Comparison of ENCODE assay signal across 10 cellular contexts in genomic region chr5:135269828-135270545, GRCh38.
DNase-seq lines count a peak whose midpoint lies in the region; ATAC-seq and TF ChIP-seq lines count a peak whose summit lies in the region.
"Had no signal": no experiment of that assay in that cellular context is flagged by ENCODE, and none has a peak within 500 bp of the region (broad histone marks: within the 10 kb centered on the region; RNA-seq: fewer than 3 reads in every experiment).

No MANE protein-coding gene starts in this region.

- POLR2A ChIA-PET in HEK293T (lab: Yijun Ruan, JAX), result interaction anchor here (1.0 kb wide), 1 partner anchor 29 kb away, joined by 3 read pairs; no protein-coding TSS in a partner anchor

- DNase-seq in HEK293T (ENCODE audit: extremely low spot score), result peak; percentile 57
- peak; percentile 68 for DNase-seq in astrocyte of the hippocampus (ENCODE audit: low read depth, low spot score)
- DNase-seq in iris pigment epithelial cell (ENCODE audit: low read depth), result peak; percentile 91
- peak; percentile 88 for DNase-seq in stromal cell of bone marrow (ENCODE audit: low read depth)
- no peak for DNase-seq in iPS-NIHi11 (ENCODE audit: low spot score)
- no peak for DNase-seq in superior temporal gyrus (ENCODE audit: extremely low spot score)
- no peak for DNase-seq in activated CD4-positive, CD25-positive, alpha-beta regulatory T cell treated with anti-CD3 and anti-CD28 coated beads, Interleukin-2, amount 50 U/mL, for 72 hours
- DNase-seq: activated T-cell treated with anti-CD3 and anti-CD28 coated beads, Interleukin-2, amount 50 U/mL, for 72 hours had no signal

- ATAC-seq in HG03521 (IDR thresholded peaks at IDR 0.05; ENCODE audit: unreplicated experiment), result no peak
- ATAC-seq: activated T-cell treated with anti-CD3 and anti-CD28 coated beads, Interleukin-2, amount 50 U/mL, for 72 hours; Panc1 had no signal

- CTCF ChIA-PET in HEK293T (lab: Yijun Ruan, JAX), result no interaction called here

TF ChIP-seq in HEK293T, 16 proteins besides CTCF, POLR2A, EP300 and RAD21:
- TF ChIP-seq FOXK2 (IDR thresholded peaks at IDR 0.05) (no peak), PKNOX1 (IDR thresholded peaks at IDR 0.05) (no peak), FOXA1 (IDR thresholded peaks at IDR 0.05) (no peak), SUZ12 (IDR thresholded peaks at IDR 0.05) (no peak), ARNT (IDR thresholded peaks at IDR 0.05) (no peak), SP1 (IDR thresholded peaks at IDR 0.05) (no peak), L3MBTL2 (conservative IDR thresholded peaks at IDR 0.05) (no peak), TARDBP (IDR thresholded peaks at IDR 0.05) (no peak), BHLHE40 (IDR thresholded peaks at IDR 0.05; ENCODE audit: borderline replicate concordance) (no peak), CTBP1 (IDR thresholded peaks at IDR 0.05; ENCODE audit: borderline replicate concordance) (no peak), HDGF (IDR thresholded peaks at IDR 0.05; ENCODE audit: borderline replicate concordance) (no peak), LEF1 (IDR thresholded peaks at IDR 0.05; ENCODE audit: borderline replicate concordance) (no peak), NFRKB (IDR thresholded peaks at IDR 0.05) (no peak), FOXM1 (IDR thresholded peaks at IDR 0.05; ENCODE audit: borderline replicate concordance) (no peak), ELF4 (IDR thresholded peaks at IDR 0.05) (no peak), ZNF384 (IDR thresholded peaks at IDR 0.05) (no peak)

Comparison
In these comparisons a context has a peak if more than half of its experiments do, and no peak if none do; other contexts are left out.
1. DNase-seq: peak in HEK293T (single experiment), astrocyte of the hippocampus (single experiment), iris pigment epithelial cell (single experiment) and stromal cell of bone marrow (single experiment); none in iPS-NIHi11 (single experiment), superior temporal gyrus (single experiment) and activated CD4-positive, CD25-positive, alpha-beta regulatory T cell treated with anti-CD3 and anti-CD28 coated beads, Interleukin-2, amount 50 U/mL, for 72 hours (single experiment).